8 cellular contexts compared by ENCODE assay signal in genomic region chr10:80729896-80730295, GRCh38.
"Had no signal": no experiment of that assay in that cellular context is flagged by ENCODE, and none has a peak within 500 bp of the region (broad histone marks: within the 10 kb centered on the region; RNA-seq: fewer than 3 reads in every experiment).

No MANE protein-coding gene starts in this region.

- H3K4me3 ChIP-seq: K562 had no signal

- H3K4me2 ChIP-seq: KMS-11 had no signal

- DNase-seq: IMR-90, KBM-7, KG1 had no signal

- H3K9ac ChIP-seq: KMS-11 had no signal

- H3K27ac ChIP-seq: HL-60, KMS-11 had no signal

- FAIRE-seq: HepG2, HTR-8/SVneo had no signal

- ATAC-seq: HepG2 had no signal
